ENCODE assay signal across 28 cellular contexts in genomic region chr12:119913931-119914330, GRCh38. TPM values are rescaled to one million over a fixed set of nuclear protein-coding genes. Genes with fewer than 3 reads are reported as not detected.
DNase-seq lines count a peak whose midpoint lies in the region; ATAC-seq, FAIRE-seq and TF ChIP-seq lines count a peak whose summit lies in the region.
"Had no signal": no experiment of that assay in that cellular context is flagged by ENCODE, and none has a peak within 500 bp of the region (broad histone marks: within the 10 kb centered on the region; RNA-seq: fewer than 3 reads in every experiment).

No MANE protein-coding gene starts in this region.

- TF ChIP-seq POLR2A in K562 (conservative IDR thresholded peaks at IDR 0.05), result no peak

- no peak overlapping the region for H3K4me3 ChIP-seq in HEK293 (ENCODE audit: low read depth, low read length)
- H3K4me3 ChIP-seq in K562, result no peak overlapping the region
- H3K4me3 ChIP-seq in right atrium auricular region, result no peak overlapping the region
- H3K4me3 ChIP-seq: BLaER1 had no signal

- TF ChIP-seq CTCF in HEK293 (tag by site-specific recombination; IDR thresholded peaks at IDR 0.05) (no peak), VCaP (conservative IDR thresholded peaks at IDR 0.05) (no peak), K562 (IDR thresholded peaks at IDR 0.05 in 2 of 3, conservative IDR thresholded peaks at IDR 0.05 in 1 of 3; ENCODE audit: insufficient read depth in 2 of 3, low read depth in 1 of 3, low read length in 3 of 3) (no peak), right atrium auricular region (IDR thresholded peaks at IDR 0.05) (no peak), osteocyte (IDR thresholded peaks at IDR 0.05) (no peak)

- POLR2A ChIA-PET in HEK293 (lab: Yijun Ruan, JAX) (no interaction called here), K562 (lab: Yijun Ruan, JAX) (no interaction called here)

- H3K4me1 ChIP-seq in HEK293 (ENCODE audit: control insufficient read depth, insufficient read depth, low read length) (no peaks in the 10 kb centered on the region; the same call in 1 of the 2 replicates), K562 (replicated peaks in 1 of 2; ENCODE audit: control insufficient read depth in 2 of 2, insufficient read depth in 2 of 2, low read length in 2 of 2) (no peaks in the 10 kb centered on the region; a peak in 1 of 5 replicates), right atrium auricular region (no peaks in the 10 kb centered on the region)
- H3K4me1 ChIP-seq: BE2C, BLaER1 had no signal

- H3K9me1 ChIP-seq in K562 (ENCODE audit: control insufficient read depth, insufficient read depth, low read length), result no peaks in the 10 kb centered on the region

- H3K9me3 ChIP-seq in HEK293 (ENCODE audit: control insufficient read depth, insufficient read depth, low read depth, low read length) (no peaks in the 10 kb centered on the region), K562 (replicated peaks; ENCODE audit: control insufficient read depth, insufficient read depth, low read depth, low read length) (no peaks in the 10 kb centered on the region), right atrium auricular region (no peaks in the 10 kb centered on the region)
- H3K9me3 ChIP-seq: BE2C, BLaER1 had no signal

- TF ChIP-seq EP300 in K562 (IDR thresholded peaks at IDR 0.05; ENCODE audit: low read length), result no peak

- H3K4me1 Mint-ChIP-seq in osteocyte (ENCODE audit: unreplicated experiment), result peaks cover 3% of the 10 kb centered on the region
- H3K4me1 Mint-ChIP-seq: CD14-positive monocyte; CD4-positive, alpha-beta memory T cell; CD4-positive, CD25-positive, alpha-beta regulatory T cell; CD8-positive, alpha-beta memory T cell had no signal

- no peak overlapping the region for H3K27ac Mint-ChIP-seq in osteocyte (ENCODE audit: unreplicated experiment)
- H3K27ac Mint-ChIP-seq: CD14-positive monocyte; CD4-positive, alpha-beta memory T cell; CD4-positive, CD25-positive, alpha-beta regulatory T cell; CD8-positive, alpha-beta memory T cell had no signal

- H3K36me3 Mint-ChIP-seq in osteocyte (ENCODE audit: unreplicated experiment), result no peaks in the 10 kb centered on the region
- H3K36me3 Mint-ChIP-seq: CD14-positive monocyte; CD4-positive, alpha-beta memory T cell; CD4-positive, CD25-positive, alpha-beta regulatory T cell; CD8-positive, alpha-beta memory T cell had no signal

- TF ChIP-seq RAD21 in K562 (CRISPR knock-in tag; conservative IDR thresholded peaks at IDR 0.05 in 1 of 2, IDR thresholded peaks at IDR 0.05 in 1 of 2), result no peak

- no peak for ATAC-seq in K562

- no peak overlapping the region for H3K4me3 Mint-ChIP-seq in osteocyte (ENCODE audit: unreplicated experiment)
- H3K4me3 Mint-ChIP-seq: CD14-positive monocyte; CD4-positive, alpha-beta memory T cell; CD4-positive, CD25-positive, alpha-beta regulatory T cell; CD8-positive, alpha-beta memory T cell had no signal

- in situ Hi-C loops in K562 (cut with MboI), result no loop called here
- in situ Hi-C loops in G401 (cut with HindIII; ENCODE audit: low sequenced_read_pairs), result no loop called here

- intact Hi-C loops in K562 (cut with micrococcal nuclease) (no loop called here), posterior vena cava (cut with DNase I) (no loop called here)

- H2AFZ ChIP-seq in K562 (ENCODE audit: low read depth, low read length), result no peak overlapping the region

- WGBS in K562 (ENCODE audit: insufficient coverage, low coverage, missing lambda C conversion rate), result 4% methylated on average over 4 of the region's 4 CpGs

- H3K27me3 ChIP-seq in K562 (ENCODE audit: control insufficient read depth in 2 of 2, insufficient read depth in 2 of 2, low read length in 2 of 2) (peaks cover 7 to 9% of the 10 kb centered on the region in 2 experiments; a peak in 3 of 5 replicates), right atrium auricular region (no peaks in the 10 kb centered on the region)
- H3K27me3 ChIP-seq: BE2C, BLaER1 had no signal

- no peaks in the 10 kb centered on the region for H4K20me1 ChIP-seq in K562 (replicated peaks; ENCODE audit: control insufficient read depth, insufficient read depth, low read length)
- H4K20me1 ChIP-seq: BLaER1 had no signal

- H3K27me3 Mint-ChIP-seq in osteocyte (ENCODE audit: unreplicated experiment), result peaks cover 7% of the 10 kb centered on the region

- no peak for DNase-seq in K562 (ENCODE audit: extremely low read depth in 1 of 4, low spot score in 3 of 4)
- peak; percentile 40 for DNase-seq in posterior vena cava (ENCODE audit: low spot score)
- DNase-seq in right atrium auricular region (ENCODE audit: low spot score), result no peak
- no peak for DNase-seq in osteocyte (ENCODE audit: extremely low spot score, unreplicated experiment)
- DNase-seq in G401 (ENCODE audit: low spot score), result no peak
- DNase-seq: 8988T; ACHN; BE2C; C1 segment of cervical spinal cord; CD4-positive, alpha-beta memory T cell; CD4-positive, CD25-positive, alpha-beta regulatory T cell; CD8-positive, alpha-beta memory T cell; COR-L47; DMS 273 treated with DMSO at 0.1 percent for 48 hours; DMS153; DMS53; DMS79; DND-41; EL; GF-D8 had no signal

- CTCF ChIA-PET in HEK293 (lab: Yijun Ruan, JAX) (interaction anchor here (0.6 to 0.7 kb wide), 2 partner anchors 23 to 257 kb away, joined by 3 read pairs; no protein-coding TSS in a partner anchor), K562 (lab: Yijun Ruan, JAX; ENCODE audit: low intra/inter-chr PET ratio) (no interaction called here)

- H3K79me2 ChIP-seq in K562 (ENCODE audit: control insufficient read depth, insufficient read depth, low read length), result no peaks in the 10 kb centered on the region

- no TSS peak for BruUV-seq in K562 (replicated peaks; lab: Mats Ljungman, UMichigan)

- no peak overlapping the region for H3K4me2 ChIP-seq in K562 (ENCODE audit: insufficient read depth, low read length)
- H3K4me2 ChIP-seq: BLaER1 had no signal

- H3K36me3 ChIP-seq in HEK293 (ENCODE audit: control insufficient read depth in 2 of 2, insufficient read depth in 1 of 2, low read length in 2 of 2) (no peaks in the 10 kb centered on the region), K562 (ENCODE audit: control insufficient read depth, insufficient read depth, low read length) (no peaks in the 10 kb centered on the region), right atrium auricular region (no peaks in the 10 kb centered on the region)
- H3K36me3 ChIP-seq: BE2C, BLaER1 had no signal

- H3K27ac ChIP-seq in HEK293 (ENCODE audit: extremely low read depth, low read depth, low read length), result no peak overlapping the region
- peak overlapping the region; percentile 60 for H3K27ac ChIP-seq in VCaP
- H3K27ac ChIP-seq in K562 (ENCODE audit: extremely low read depth, low read depth, low read length), result no peak overlapping the region
- H3K27ac ChIP-seq in right atrium auricular region, result no peak overlapping the region
- H3K27ac ChIP-seq: BLaER1 had no signal

- H3K9me3 Mint-ChIP-seq in osteocyte (ENCODE audit: unreplicated experiment), result no peaks in the 10 kb centered on the region
- H3K9me3 Mint-ChIP-seq: CD4-positive, alpha-beta memory T cell; CD4-positive, CD25-positive, alpha-beta regulatory T cell; CD8-positive, alpha-beta memory T cell had no signal

- FAIRE-seq in K562 (lab: Jason Lieb, UNC), result no peak
- FAIRE-seq: A204.1, G401.6, GM12891, GM19239 had no signal

- H3K9ac ChIP-seq in K562 (ENCODE audit: insufficient read depth in 1 of 2, low read depth in 2 of 2, low read length in 2 of 2), result no peak overlapping the region
- H3K9ac ChIP-seq: BLaER1 had no signal

TF ChIP-seq in HEK293, 187 proteins besides CTCF, POLR2A, EP300 and RAD21 (continues in another document):
- 0 out of 2 replicates have a peak, but pooled peaks have one; percentile 37 for TF ChIP-seq ZNF121 (tag by site-specific recombination; IDR thresholded peaks at IDR 0.05)

TF ChIP-seq in K562, 482 proteins besides CTCF, POLR2A, EP300 and RAD21:
- TF ChIP-seq RBM25 (IDR thresholded peaks at IDR 0.05; ENCODE audit: low read depth, low read length, severe bottlenecking) (peak; percentile 51), PREB (CRISPR knock-in tag; IDR thresholded peaks at IDR 0.05) (no peak), ZNF121 (CRISPR knock-in tag; conservative IDR thresholded peaks at IDR 0.05) (peak; percentile 81)
TF ChIP-seq in K562: peak in this region for 2.

RNA-seq across cellular contexts. Expression of gene CIT, which starts 36.8 kb away (rescaled TPM):
- total RNA-seq in K562 (2011; cell fraction: chromatin; rRNA removed; ENCODE audit: low replicate concordance), result 193 and 304 TPM in 2 replicates
- total RNA-seq in K562 (2011; cell fraction: nucleolus; rRNA removed), result 86.6 and 105 TPM in 2 replicates
- 123 and 135 TPM in 2 replicates for total RNA-seq in K562 (2011; cell fraction: nucleoplasm; rRNA removed)
- total RNA-seq in K562 (2014; rRNA removed) (30.0 and 34.9 TPM in 2 replicates), K562 (2014; rRNA removed; fragmentation: Illumina TruSeq; extraction: Trizol) (20.9 and 23.9 TPM in 2 replicates), K562 (2015; rRNA removed; fragmentation: Illumina TruSeq; extraction: Trizol) (19.0 and 20.9 TPM in 2 replicates), K562 (2021) (37.3 and 46.7 TPM in 2 replicates), posterior vena cava (1 to 10 TPM; 2.7 to 4.6 TPM), right atrium auricular region (1 to 10 TPM in 1 of 2 donors, under 1 TPM in 1; 0.79 to 1.2 TPM), osteocyte (9.7 and 10.2 TPM in 2 replicates)
- polyA plus RNA-seq in K562 (2011; rRNA removed) (26.0 and 30.8 TPM in 2 replicates), K562 (2014; fragmentation: Illumina TruSeq; extraction: Trizol) (17.8 and 21.3 TPM in 2 replicates), K562 (2014; fragmentation: Nextera tagmentation; extraction: Ambion mirVana) (1 to 10 TPM; 1.1 to 2.4 TPM), K562 (2014; rRNA removed) (25.2 and 28.0 TPM in 2 replicates)
- polyA plus RNA-seq in K562 (2011; cell fraction: cytosol; rRNA removed), result 13.6 and 15.8 TPM in 2 replicates
- polyA plus RNA-seq in K562 (2011; cell fraction: nucleus; rRNA removed), result 104 and 133 TPM in 2 replicates
- 22.1 and 28.0 TPM in 2 replicates for polyA plus RNA-seq in K562 (2012)
- polyA minus RNA-seq in K562 (2011; rRNA and poly(A)+ RNA removed), result 51.7 and 64.4 TPM in 2 replicates
- polyA minus RNA-seq in K562 (2011; cell fraction: cytosol; rRNA and poly(A)+ RNA removed), result 28.1 and 34.5 TPM in 2 replicates
- polyA minus RNA-seq in K562 (2011; cell fraction: nucleus; rRNA and poly(A)+ RNA removed), result 64.8 and 84.6 TPM in 2 replicates
- total RNA-seq in G401 (2014; rRNA removed; shearing (Covaris generic)), result 11.3 and 27.2 TPM in 2 replicates
- polyA plus RNA-seq: CD14-positive monocyte had no signal

Comparison
In these comparisons a context has a peak if more than half of its experiments do, and no peak if none do; other contexts are left out.
1. Of the 44 proteins assayed by ChIP-seq in both K562 and HEK293: peak only in K562: none; only in HEK293: none; in both: ZNF121; in neither: 43.